In genomic region chr16:75038036-75038959, GRCh38 we compare ENCODE assay signal across 1 cellular context.
TF ChIP-seq lines count a peak whose summit lies in the region.

No MANE protein-coding gene starts in this region.

TF ChIP-seq in IMR-90, 13 proteins besides CTCF, POLR2A, EP300 and RAD21:
- TF ChIP-seq FOS (IDR thresholded peaks at IDR 0.05; ENCODE audit: low read depth, low read length): no peak
- TF ChIP-seq RCOR1 (IDR thresholded peaks at IDR 0.05; ENCODE audit: insufficient replicate concordance, low read length): no peak
- no peak for TF ChIP-seq CEBPB (IDR thresholded peaks at IDR 0.05; ENCODE audit: low read depth, low read length)
